ENCODE assay signal across 8 cellular contexts in the genomic region with DNA sequence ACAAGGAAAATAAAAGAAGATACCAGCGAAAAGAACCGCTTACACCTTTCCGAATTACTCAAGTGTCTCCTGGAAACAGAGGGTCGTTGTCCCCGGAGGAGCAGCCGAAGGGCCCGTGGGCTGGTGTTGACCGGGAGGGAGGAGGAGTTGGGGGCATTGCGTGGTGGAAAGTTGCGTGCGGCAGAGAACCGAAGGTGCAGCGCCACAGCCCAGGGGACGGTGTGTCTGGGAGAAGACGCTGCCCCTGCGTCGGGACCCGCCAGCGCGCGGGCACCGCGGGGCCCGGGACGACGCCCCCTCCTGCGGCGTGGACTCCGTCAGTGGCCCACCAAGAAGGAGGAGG. TPM values are rescaled to one million over a fixed set of nuclear protein-coding genes. Genes with fewer than 3 reads are reported as not detected.
DNase-seq lines count a peak whose midpoint lies in the region; FAIRE-seq and TF ChIP-seq lines count a peak whose summit lies in the region.

No MANE protein-coding gene starts in this region.

- no peaks in the 10 kb centered on the region for H3K36me3 ChIP-seq in BLaER1 treated with 17β-estradiol and CSF1 and Interleukin-3, amounts not matched to agents 10 nM and 100 nM
- H3K36me3 ChIP-seq in HEK293 (ENCODE audit: control insufficient read depth in 2 of 2, insufficient read depth in 1 of 2, low read length in 2 of 2) (no peaks in the 10 kb centered on the region), WERI-Rb-1 (no peaks in the 10 kb centered on the region), H1 (ENCODE audit: control insufficient read depth in 2 of 4, insufficient read depth in 4 of 4, low read length in 3 of 4) (no peaks in the 10 kb centered on the region), mucosa of stomach (ENCODE audit: control insufficient read depth, insufficient read depth, low read length) (no peaks in the 10 kb centered on the region)

- peak overlapping the region; percentile 13; the same call in 1 of the 2 replicates for H2BK5ac ChIP-seq in H1 (ENCODE audit: low read depth, low read length)

- peak overlapping the region; percentile 73 to 92 (median 81) for H3K27ac ChIP-seq in BLaER1 treated with 17β-estradiol and CSF1 and Interleukin-3, amounts not matched to agents 10 nM and 100 nM
- H3K27ac ChIP-seq in HEK293 (ENCODE audit: extremely low read depth, low read depth, low read length) (peak overlapping the region; percentile 92), WERI-Rb-1 (peak overlapping the region; percentile 7; the same call in 1 of the 2 replicates), H1 (ENCODE audit: low read depth, low read length) (no peak overlapping the region), temporal lobe (ENCODE audit: low read depth, low read length) (peak overlapping the region; percentile 92)

- H2BK15ac ChIP-seq in H1 (ENCODE audit: low read length), result no peak overlapping the region

- DNase-seq in WERI-Rb-1 (peak; percentile 31), H1 (ENCODE audit: low read depth in 1 of 2, low spot score in 2 of 2) (no peak), foreskin melanocyte (no peak), 8988T (no peak)

- H3K79me2 ChIP-seq in H1 (ENCODE audit: control insufficient read depth in 1 of 2, insufficient read depth in 2 of 2, low read length in 2 of 2), result peaks cover 2 to 38% of the 10 kb centered on the region in 2 experiments; a peak in 3 of 4 replicates

- peak in 1 of 2 experiments; percentile 25; a peak in 1 of 3 replicates for TF ChIP-seq POLR2A in H1 (IDR thresholded peaks at IDR 0.05; ENCODE audit: control extremely low read depth in 1 of 2, low read depth in 2 of 2, low read length in 2 of 2)

- H3K4me1 ChIP-seq in BLaER1 treated with 17β-estradiol and CSF1 and Interleukin-3, amounts not matched to agents 10 nM and 100 nM, result peaks cover 10 to 46% (median 35%) of the 10 kb centered on the region in 10 experiments
- H3K4me1 ChIP-seq in HEK293 (ENCODE audit: control insufficient read depth, insufficient read depth, low read length) (peaks cover 2% of the 10 kb centered on the region; the same call in 1 of the 2 replicates), H1 (replicated peaks in 1 of 4; ENCODE audit: control insufficient read depth in 3 of 4, insufficient read depth in 4 of 4, low read length in 3 of 4) (peaks cover 0 to 12% (median 5%) of the 10 kb centered on the region in 4 experiments; a peak in 6 of 7 replicates), mucosa of stomach (ENCODE audit: control insufficient read depth, insufficient read depth, low read length) (peaks cover 9% of the 10 kb centered on the region)

- no peak overlapping the region for H3K18ac ChIP-seq in H1 (ENCODE audit: extremely low read depth, low read length)

- no peak for FAIRE-seq in H1 (lab: Jason Lieb, UNC)

- no peaks in the 10 kb centered on the region for H3K9me3 ChIP-seq in BLaER1 treated with 17β-estradiol and CSF1 and Interleukin-3, amounts not matched to agents 10 nM and 100 nM (replicated peaks in 1 of 11)
- H3K9me3 ChIP-seq in HEK293 (ENCODE audit: control insufficient read depth, insufficient read depth, low read depth, low read length) (no peaks in the 10 kb centered on the region), WERI-Rb-1 (ENCODE audit: severe bottlenecking) (no peaks in the 10 kb centered on the region), H1 (ENCODE audit: insufficient read depth in 2 of 2, low read depth in 1 of 2, low read length in 1 of 2) (no peaks in the 10 kb centered on the region), mucosa of stomach (ENCODE audit: control insufficient read depth, low read length) (no peaks in the 10 kb centered on the region)

- no peak overlapping the region for H2BK20ac ChIP-seq in H1 (ENCODE audit: low read length)

- TF ChIP-seq EP300 in H1 (IDR thresholded peaks at IDR 0.05; ENCODE audit: borderline replicate concordance in 1 of 2, low read depth in 2 of 2, low read length in 2 of 2), result no peak

- peak overlapping the region; percentile 67 for H4K91ac ChIP-seq in H1 (replicated peaks; ENCODE audit: insufficient read length, low read length)

- no peak overlapping the region for H3K14ac ChIP-seq in H1 (ENCODE audit: insufficient read length)

- CTCF ChIA-PET in HEK293 (lab: Yijun Ruan, JAX), result interaction anchor here (0.6 to 1.6 kb wide), 2 partner anchors 151 to 464 kb away, joined by 3 to 11 read pairs; no protein-coding TSS in a partner anchor
- CTCF ChIA-PET in H1 (lab: Charles Lee; ENCODE audit: partially characterized antibody), result interaction anchor here (1.2 to 2.4 kb wide), 3 partner anchors 129 to 771 kb away, joined by 3 to 6 read pairs (median 3); no protein-coding TSS in a partner anchor

- no peak overlapping the region for H2BK12ac ChIP-seq in H1 (ENCODE audit: low read depth, low read length)

- no peak overlapping the region for H3K4ac ChIP-seq in H1 (replicated peaks; ENCODE audit: insufficient read length, low read depth, low read length)

- H3K56ac ChIP-seq in H1 (replicated peaks; ENCODE audit: insufficient read length, low read depth, low read length), result no peak overlapping the region

- H3K23me2 ChIP-seq in H1 (ENCODE audit: low read depth, low read length), result peaks cover 35% of the 10 kb centered on the region

- TF ChIP-seq CTCF in HEK293 (tag by site-specific recombination; IDR thresholded peaks at IDR 0.05) (no peak), WERI-Rb-1 (IDR thresholded peaks at IDR 0.05; ENCODE audit: low read depth, low read length) (no peak), H1 (IDR thresholded peaks at IDR 0.05; ENCODE audit: control extremely low read depth in 1 of 3, insufficient read depth in 1 of 3, low read depth in 1 of 3, low read length in 3 of 3) (no peak)

- H3K9ac ChIP-seq in BLaER1 treated with 17β-estradiol and CSF1 and Interleukin-3, amounts not matched to agents 10 nM and 100 nM, result peak overlapping the region; percentile 74 to 91 (median 84)
- H3K9ac ChIP-seq in H1 (replicated peaks in 1 of 4; ENCODE audit: extremely low read depth in 1 of 4, low read depth in 3 of 4, low read length in 3 of 4) (peak overlapping the region in 2 of 4 experiments; percentile 35 to 56; a peak in 4 of 7 replicates), mucosa of stomach (ENCODE audit: low read length) (peak overlapping the region; percentile 91)

- H3K23ac ChIP-seq in H1 (ENCODE audit: insufficient read length), result no peak overlapping the region

- peak overlapping the region; percentile 87 to 100 (median 99) for H3K4me2 ChIP-seq in BLaER1 treated with 17β-estradiol and CSF1 and Interleukin-3, amounts not matched to agents 10 nM and 100 nM
- H3K4me2 ChIP-seq in H1 (ENCODE audit: insufficient read depth in 1 of 2, low read depth in 2 of 2, low read length in 2 of 2), result peak overlapping the region; percentile 98 to 99

- no peaks in the 10 kb centered on the region for H3K79me1 ChIP-seq in H1 (ENCODE audit: low read depth, low read length)

- TF ChIP-seq RAD21 in H1 (IDR thresholded peaks at IDR 0.05 in 1 of 2, conservative IDR thresholded peaks at IDR 0.05 in 1 of 2; ENCODE audit: low read depth in 2 of 2, low read length in 2 of 2), result no peak

- peak overlapping the region; percentile 35 for H2BK120ac ChIP-seq in H1 (replicated peaks; ENCODE audit: low read depth, low read length)

- WGBS in H1 (ENCODE audit: extremely low coverage in 1 of 2, insufficient coverage in 1 of 2, insufficient read length in 1 of 2, insufficient replicate concordance in 2 of 2, low coverage in 1 of 2, low lambda C conversion rate in 2 of 2, missing lambda C conversion rate in 1 of 2), 2 experiments, result 2% methylated on average over 29 of the region's 29 CpGs; no CpG with 5 or more reads in 1 of the 2 experiments

- peaks cover 0 to 24% (median 15%) of the 10 kb centered on the region in 11 experiments; a peak in 18 of 22 replicates for H3K27me3 ChIP-seq in BLaER1 treated with 17β-estradiol and CSF1 and Interleukin-3, amounts not matched to agents 10 nM and 100 nM
- H3K27me3 ChIP-seq in WERI-Rb-1 (ENCODE audit: insufficient read depth, low read depth, severe bottlenecking) (no peaks in the 10 kb centered on the region), H1 (replicated peaks in 1 of 4; ENCODE audit: control insufficient read depth in 3 of 4, extremely low read depth in 1 of 4, insufficient read depth in 3 of 4, low read length in 3 of 4) (no peaks in the 10 kb centered on the region), mucosa of stomach (ENCODE audit: control insufficient read depth, insufficient read depth, low read length) (no peaks in the 10 kb centered on the region)

- peak overlapping the region; percentile 64 to 87 (median 74) for H3K4me3 ChIP-seq in BLaER1 treated with 17β-estradiol and CSF1 and Interleukin-3, amounts not matched to agents 10 nM and 100 nM
- H3K4me3 ChIP-seq in HEK293 (ENCODE audit: low read depth, low read length) (peak overlapping the region; percentile 80), WERI-Rb-1 (ENCODE audit: low read depth, low read length) (peak overlapping the region; percentile 83), H1 (ENCODE audit: extremely low read depth in 1 of 4, insufficient read depth in 2 of 4, low read depth in 3 of 4, low read length in 4 of 4) (peak overlapping the region; percentile 47 to 76 (median 74)), mucosa of stomach (ENCODE audit: low read length) (peak overlapping the region; percentile 76)

- H2AK5ac ChIP-seq in H1 (ENCODE audit: low read depth, low read length), result no peak overlapping the region

- peaks cover 0 to 22% (median 0%) of the 10 kb centered on the region in 11 experiments; a peak in 6 of 22 replicates for H4K20me1 ChIP-seq in BLaER1 treated with 17β-estradiol and CSF1 and Interleukin-3, amounts not matched to agents 10 nM and 100 nM
- peaks cover 0 to 2% of the 10 kb centered on the region in 2 experiments for H4K20me1 ChIP-seq in H1 (replicated peaks in 1 of 2; ENCODE audit: control insufficient read depth in 1 of 2, insufficient read depth in 2 of 2, low read length in 2 of 2)

- POLR2A ChIA-PET in HEK293 (lab: Yijun Ruan, JAX) (no interaction called here), H1 (lab: Charles Lee; ENCODE audit: partially characterized antibody) (interaction anchor here (1.7 kb wide), 1 partner anchor 210 kb away, joined by 7 read pairs; no protein-coding TSS in a partner anchor)

- H4K8ac ChIP-seq in H1 (ENCODE audit: extremely low read depth, insufficient read depth, low read length), result peak overlapping the region; percentile 38; the same call in 1 of the 2 replicates

- H4K5ac ChIP-seq in H1 (ENCODE audit: insufficient read length, low read depth, low read length), result peak overlapping the region; percentile 15

- H2AFZ ChIP-seq in H1 (ENCODE audit: low read length), result peak overlapping the region; percentile 36; the same call in 1 of the 2 replicates

RNA-seq across cellular contexts. Expression of a gene that starts 0.3 kb away (rescaled TPM):
- total RNA-seq in H1 (2021; fragmentation: NEBNext Ultra II Directional; extraction: Animal tissue kit (Norgen Biotek cat#: 25700)), result 33.0 and 35.7 TPM in 2 replicates
- polyA plus RNA-seq in H1 (2011; rRNA removed), result 9.1 and 10.8 TPM in 2 replicates
- polyA plus RNA-seq in H1 (2011; cell fraction: cytosol; rRNA removed), result 14.5 TPM
- polyA plus RNA-seq in H1 (2011; cell fraction: nucleus; rRNA removed), result 38.8 TPM
- 21.4 to 39.2 TPM (median 28.6 TPM) in 4 replicates for polyA plus RNA-seq in H1 (2012, experiment 1 of 2)
- 1.9 TPM for polyA plus RNA-seq in H1 (2012, experiment 2 of 2)
- 55.3 TPM for polyA plus RNA-seq in H1 (2013, experiment 1 of 2)
- 49.9 TPM for polyA plus RNA-seq in H1 (2013, experiment 2 of 2)
- polyA minus RNA-seq in H1 (2011; rRNA and poly(A)+ RNA removed), result 46.4 and 99.7 TPM in 2 replicates
- 37.0 TPM for polyA minus RNA-seq in H1 (2011; cell fraction: cytosol; rRNA and poly(A)+ RNA removed)
- 112 TPM for polyA minus RNA-seq in H1 (2011; cell fraction: nucleus; rRNA and poly(A)+ RNA removed)
- 88.5 TPM for total RNA-seq in temporal lobe
